ENCODE assay signal across 27 cellular contexts in the genomic region with DNA sequence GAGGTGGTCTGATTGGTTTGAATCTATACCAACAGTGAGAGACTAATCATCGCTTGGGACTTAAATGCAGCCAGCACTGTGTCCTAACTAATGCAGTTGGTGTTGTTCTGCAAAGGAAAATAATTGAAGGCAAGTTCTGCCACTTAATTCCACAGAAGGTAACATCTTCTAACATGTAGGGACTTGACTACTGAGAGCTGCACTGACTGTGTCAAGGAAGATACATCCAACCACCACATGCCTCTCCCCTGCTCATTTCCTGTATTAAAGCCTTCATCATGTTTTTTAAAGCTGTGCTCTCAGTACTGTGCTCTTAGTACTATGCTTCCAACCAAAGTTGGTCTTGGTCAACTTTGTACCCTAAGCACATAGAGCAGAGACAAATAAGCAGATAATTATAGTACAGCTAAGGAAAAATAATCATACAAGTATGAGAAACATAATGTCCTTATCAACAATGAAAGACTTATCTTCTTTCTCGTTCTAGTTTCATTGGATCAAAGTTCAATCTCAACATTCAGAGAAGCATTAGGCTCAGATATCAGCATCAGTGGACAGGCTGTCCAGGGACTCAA. TPM values are rescaled to one million over a fixed set of nuclear protein-coding genes. Genes with fewer than 3 reads are reported as not detected.
DNase-seq lines count a peak whose midpoint lies in the region; ATAC-seq and TF ChIP-seq lines count a peak whose summit lies in the region.
"Had no signal": no experiment of that assay in that cellular context is flagged by ENCODE, and none has a peak within 500 bp of the region (broad histone marks: within the 10 kb centered on the region; RNA-seq: fewer than 3 reads in every experiment).

No MANE protein-coding gene starts in this region.

- BruUV-seq in mammary epithelial cell (replicated peaks; lab: Mats Ljungman, UMichigan), result no TSS peak

- H3K9ac ChIP-seq in mammary epithelial cell (ENCODE audit: insufficient read depth, low read length), result no peak overlapping the region
- H3K9ac ChIP-seq: GM23248 had no signal

- peak overlapping the region; percentile 69 for H3K4me2 ChIP-seq in mammary epithelial cell (ENCODE audit: insufficient read depth, low read depth, low read length)
- no peak overlapping the region for H3K4me2 ChIP-seq in hepatocyte

- no peaks in the 10 kb centered on the region for H3K9me2 ChIP-seq in hepatocyte (replicated peaks; ENCODE audit: insufficient read depth)

- WGBS in mammary epithelial cell (ENCODE audit: low coverage, missing lambda C conversion rate), result 50% methylated on average over 2 of the region's 2 CpGs
- 65% methylated on average over 2 of the region's 2 CpGs for WGBS in hepatocyte (ENCODE audit: low lambda C conversion rate, missing lambda C conversion rate)

- H3K9me3 ChIP-seq in mammary epithelial cell (replicated peaks; ENCODE audit: insufficient read depth, low read length) (no peaks in the 10 kb centered on the region), hepatocyte (ENCODE audit: low read depth) (no peaks in the 10 kb centered on the region), right atrium auricular region (no peaks in the 10 kb centered on the region)

- no peaks in the 10 kb centered on the region for H4K20me1 ChIP-seq in mammary epithelial cell (ENCODE audit: insufficient read depth, low read length)
- H4K20me1 ChIP-seq in hepatocyte (ENCODE audit: insufficient read depth, poor library complexity, severe bottlenecking), result no peaks in the 10 kb centered on the region

- peak overlapping the region; percentile 35 to 86 for H3K27ac Mint-ChIP-seq in natural killer cell
- H3K27ac Mint-ChIP-seq in natural killer cell treated with Interleukin-12 subunit alpha and Interleukin-12 subunit beta and Interleukin-15 and Interleukin-18, amount 100 ng/mL, for 72 hours, result no peak overlapping the region
- peak overlapping the region; percentile 77 for H3K27ac Mint-ChIP-seq in type B pancreatic cell
- H3K27ac Mint-ChIP-seq: CD4-positive, alpha-beta T cell; H9 had no signal

- H3K9me3 Mint-ChIP-seq in natural killer cell (no peaks in the 10 kb centered on the region), type B pancreatic cell (peaks cover 9% of the 10 kb centered on the region)
- H3K9me3 Mint-ChIP-seq in natural killer cell treated with Interleukin-12 subunit alpha and Interleukin-12 subunit beta and Interleukin-15 and Interleukin-18, amount 100 ng/mL, for 72 hours, result no peaks in the 10 kb centered on the region
- H3K9me3 Mint-ChIP-seq: CD4-positive, alpha-beta T cell; H9 had no signal

- dilution Hi-C loops in mammary epithelial cell (cut with HindIII; ENCODE audit: low sequenced_read_pairs), result no loop called here

- H3K4me3 ChIP-seq in mammary epithelial cell (replicated peaks in 1 of 3; ENCODE audit: insufficient read depth in 1 of 3, low read depth in 2 of 3, low read length in 3 of 3), result no peak overlapping the region
- H3K4me3 ChIP-seq in hepatocyte, result no peak overlapping the region
- no peak overlapping the region for H3K4me3 ChIP-seq in right atrium auricular region
- H3K4me3 ChIP-seq: GM12878, GM23248 had no signal

- H3K79me2 ChIP-seq in mammary epithelial cell (ENCODE audit: insufficient read depth, low read length) (no peaks in the 10 kb centered on the region), hepatocyte (no peaks in the 10 kb centered on the region)

- H3K27ac ChIP-seq in mammary epithelial cell (ENCODE audit: insufficient read depth, low read depth, low read length) (peak overlapping the region; percentile 20), hepatocyte (peak overlapping the region; percentile 22), right atrium auricular region (no peak overlapping the region)
- H3K27ac ChIP-seq: GM23248 had no signal

- CTCF ChIA-PET in mammary epithelial cell (lab: Charles Lee; ENCODE audit: low non-redundant PET), result no interaction called here

- intact Hi-C loops in natural killer cell (cut with micrococcal nuclease), result no loop called here
- intact Hi-C loops in mammary epithelial cell (cut with micrococcal nuclease), result no loop called here

- ATAC-seq in natural killer cell, result peak in 1 of 3 donors; percentile 31
- ATAC-seq in natural killer cell treated with Interleukin-12 subunit alpha and Interleukin-12 subunit beta and Interleukin-15 and Interleukin-18, amount 100 ng/mL, for 72 hours, result no peak
- ATAC-seq: GM12878, Panc1, Right ventricle myocardium inferior had no signal

- DNase-seq in natural killer cell (no peak), mammary epithelial cell (peak; percentile 81), hepatocyte (ENCODE audit: low spot score) (no peak), type B pancreatic cell (ENCODE audit: extremely low spot score, unreplicated experiment) (no peak), right atrium auricular region (ENCODE audit: low spot score) (no peak), GM13976 (ENCODE audit: low spot score) (no peak), kidney glomerular epithelial cell (lab: John Stamatoyannopoulos, UW) (no peak)
- DNase-seq in natural killer cell treated with Interleukin-12 subunit alpha and Interleukin-12 subunit beta and Interleukin-15 and Interleukin-18, amount 100 ng/mL, for 72 hours (ENCODE audit: low spot score), result no peak
- DNase-seq: CD4-positive, alpha-beta T cell; COR-L47; DMS79; GM23248; H9; KG1; MV-4-11; NCI-H1694; NCI-H2081; NCI-H2171; NCI-H524 treated with DMSO at 0.1 percent for 48 hours; NCI-H82 had no signal

- H3K27me3 ChIP-seq in mammary epithelial cell (ENCODE audit: insufficient read depth, low read length) (no peaks in the 10 kb centered on the region), hepatocyte (no peaks in the 10 kb centered on the region), right atrium auricular region (no peaks in the 10 kb centered on the region)

- H3K4me3 Mint-ChIP-seq in natural killer cell (no peak overlapping the region), type B pancreatic cell (no peak overlapping the region)
- H3K4me3 Mint-ChIP-seq in natural killer cell treated with Interleukin-12 subunit alpha and Interleukin-12 subunit beta and Interleukin-15 and Interleukin-18, amount 100 ng/mL, for 72 hours, result no peak overlapping the region
- H3K4me3 Mint-ChIP-seq: CD4-positive, alpha-beta T cell; H9 had no signal

- peak overlapping the region; percentile 48 for H2AFZ ChIP-seq in mammary epithelial cell (ENCODE audit: low read depth, low read length)
- no peak overlapping the region for H2AFZ ChIP-seq in hepatocyte
- H2AFZ ChIP-seq: GM23248 had no signal

- in situ Hi-C loops in mammary epithelial cell (cut with MboI; ENCODE audit: low sequenced_read_pairs in 2 of 2), result no loop called here
- in situ Hi-C loops in GM13976 (cut with MboI; ENCODE audit: low sequenced_read_pairs, unreplicated experiment), result no loop called here

- no peaks in the 10 kb centered on the region for H3K36me3 ChIP-seq in mammary epithelial cell (ENCODE audit: insufficient read depth, low read length)
- H3K36me3 ChIP-seq in hepatocyte (replicated peaks; ENCODE audit: insufficient read depth, low read depth), result no peaks in the 10 kb centered on the region
- H3K36me3 ChIP-seq in right atrium auricular region, result no peaks in the 10 kb centered on the region

- H3K4me1 ChIP-seq in mammary epithelial cell (ENCODE audit: insufficient read depth, low read length) (peaks cover 50% of the 10 kb centered on the region), hepatocyte (ENCODE audit: insufficient read depth) (peaks cover 5% of the 10 kb centered on the region), right atrium auricular region (no peaks in the 10 kb centered on the region)

- H3K27me3 Mint-ChIP-seq in natural killer cell (ENCODE audit: low read depth in 2 of 2) (peaks cover 6 to 16% of the 10 kb centered on the region in 2 donors), type B pancreatic cell (peaks cover 13% of the 10 kb centered on the region)
- H3K27me3 Mint-ChIP-seq in natural killer cell treated with Interleukin-12 subunit alpha and Interleukin-12 subunit beta and Interleukin-15 and Interleukin-18, amount 100 ng/mL, for 72 hours, result no peaks in the 10 kb centered on the region

- H3K4me1 Mint-ChIP-seq in natural killer cell, result peaks cover 37 to 49% of the 10 kb centered on the region in 2 donors
- peaks cover 29 to 36% of the 10 kb centered on the region in 2 donors for H3K4me1 Mint-ChIP-seq in natural killer cell treated with Interleukin-12 subunit alpha and Interleukin-12 subunit beta and Interleukin-15 and Interleukin-18, amount 100 ng/mL, for 72 hours (ENCODE audit: low read depth in 2 of 2)
- H3K4me1 Mint-ChIP-seq in type B pancreatic cell (ENCODE audit: unreplicated experiment), result no peaks in the 10 kb centered on the region

- TF ChIP-seq CTCF in natural killer cell (IDR thresholded peaks at IDR 0.05), result no peak
- TF ChIP-seq CTCF in mammary epithelial cell (conservative IDR thresholded peaks at IDR 0.05 in 1 of 2, IDR thresholded peaks at IDR 0.05 in 1 of 2; ENCODE audit: extremely low read depth in 1 of 2, insufficient read depth in 1 of 2, low read depth in 1 of 2, low read length in 2 of 2), result no peak
- no peak for TF ChIP-seq CTCF in hepatocyte (IDR thresholded peaks at IDR 0.05; ENCODE audit: poor library complexity)
- TF ChIP-seq CTCF in type B pancreatic cell (conservative IDR thresholded peaks at IDR 0.05), result no peak
- TF ChIP-seq CTCF in right atrium auricular region (IDR thresholded peaks at IDR 0.05), result no peak
- no peak for TF ChIP-seq CTCF in GM13976 (IDR thresholded peaks at IDR 0.05; ENCODE audit: borderline replicate concordance, control extremely low read depth, extremely low read depth, insufficient read depth, missing control alignments)

- H3K36me3 Mint-ChIP-seq in natural killer cell (no peaks in the 10 kb centered on the region), type B pancreatic cell (no peaks in the 10 kb centered on the region)
- H3K36me3 Mint-ChIP-seq in natural killer cell treated with Interleukin-12 subunit alpha and Interleukin-12 subunit beta and Interleukin-15 and Interleukin-18, amount 100 ng/mL, for 72 hours, result no peaks in the 10 kb centered on the region

RNA-seq across cellular contexts. Expression of a gene that starts 2.8 kb away (rescaled TPM):
- total RNA-seq in natural killer cell (not detected), mammary epithelial cell (not detected), hepatocyte (29.8 and 43.4 TPM in 2 replicates), type B pancreatic cell (ENCODE audit: low replicate concordance) (4.2 and 10.0 TPM in 2 replicates), right atrium auricular region (under 1 TPM in 1 of 2 donors, not detected in 1; 0.43 TPM)
- not detected for total RNA-seq in natural killer cell treated with Interleukin-12 subunit alpha and Interleukin-12 subunit beta and Interleukin-15 and Interleukin-18, amount 100 ng/mL, for 72 hours
- polyA plus RNA-seq in mammary epithelial cell (not detected), hepatocyte (25.6 and 42.2 TPM in 2 replicates)
- polyA minus RNA-seq in mammary epithelial cell, result not detected
- total RNA-seq: A673; CD4-positive, alpha-beta T cell; GM23248; H9; HT-29; Right ventricle myocardium inferior; SK-MEL-5 had no signal
- polyA plus RNA-seq: BJ, GM23248 had no signal

RNA-seq across cellular contexts. Expression of a gene that starts 41.0 kb away (rescaled TPM):
- not detected for total RNA-seq in natural killer cell
- not detected for total RNA-seq in natural killer cell treated with Interleukin-12 subunit alpha and Interleukin-12 subunit beta and Interleukin-15 and Interleukin-18, amount 100 ng/mL, for 72 hours
- not detected for total RNA-seq in mammary epithelial cell
- not detected for polyA plus RNA-seq in mammary epithelial cell
- not detected for polyA minus RNA-seq in mammary epithelial cell
- 0.88 and 1.8 TPM in 2 replicates for total RNA-seq in hepatocyte
- polyA plus RNA-seq in hepatocyte, result 1.7 and 1.8 TPM in 2 replicates
- total RNA-seq in type B pancreatic cell (ENCODE audit: low replicate concordance), result not detected in 2 replicates
- total RNA-seq in right atrium auricular region, result under 1 TPM in 1 of 2 donors, not detected in 1; 0.28 TPM
- total RNA-seq: A673; CD4-positive, alpha-beta T cell; GM12878; GM23248; H9; HT-29; Right ventricle myocardium inferior; SK-MEL-5 had no signal
- polyA plus RNA-seq: BJ, GM23248 had no signal

RNA-seq across cellular contexts. Expression of a gene that starts 51.8 kb away (rescaled TPM):
- total RNA-seq in natural killer cell (not detected), mammary epithelial cell (not detected), hepatocyte (770 and 803 TPM in 2 replicates), type B pancreatic cell (ENCODE audit: low replicate concordance) (0.46 and 2.3 TPM in 2 replicates), right atrium auricular region (1 to 10 TPM in 1 of 2 donors, under 1 TPM in 1; 0.82 to 2.0 TPM)
- not detected for total RNA-seq in natural killer cell treated with Interleukin-12 subunit alpha and Interleukin-12 subunit beta and Interleukin-15 and Interleukin-18, amount 100 ng/mL, for 72 hours
- polyA plus RNA-seq in mammary epithelial cell (0.02 TPM), hepatocyte (311 and 444 TPM in 2 replicates)
- polyA minus RNA-seq in mammary epithelial cell, result not detected
- total RNA-seq: A673; CD4-positive, alpha-beta T cell; GM23248; H9; HT-29; Right ventricle myocardium inferior; SK-MEL-5 had no signal
- polyA plus RNA-seq: BJ, GM23248 had no signal

Comparison
In these comparisons a context has a peak if more than half of its experiments do, and no peak if none do; other contexts are left out.
1. H3K27ac Mint-ChIP-seq: peak in natural killer cell (2 of 2) and type B pancreatic cell (single experiment); none in natural killer cell treated with Interleukin-12 subunit alpha and Interleukin-12 subunit beta and Interleukin-15 and Interleukin-18, amount 100 ng/mL, for 72 hours (0 of 2).
2. H3K27ac ChIP-seq: peak in mammary epithelial cell (single experiment) and hepatocyte (single experiment); none in right atrium auricular region (0 of 2).
3. RNA of a gene that starts 51.8 kb away (total RNA-seq): 770 to 803 TPM in hepatocyte; 0.82 to 2.0 TPM in right atrium auricular region, 0.46 to 2.3 TPM in type B pancreatic cell, not detected in mammary epithelial cell, not detected in natural killer cell and not detected in natural killer cell treated with Interleukin-12 subunit alpha and Interleukin-12 subunit beta and Interleukin-15 and Interleukin-18, amount 100 ng/mL, for 72 hours; every median in the first group is over 100 times any median in the second.